ENCODE assay signal across 1 cellular context in genomic region chr17:42456223-42457106, GRCh38.
A peak's percentile ranks its signal among the peaks of the same experiment; 100 is the strongest.
TF ChIP-seq lines count a peak whose summit lies in the region.

No MANE protein-coding gene starts in this region.

TF ChIP-seq in K562, 482 proteins besides CTCF, POLR2A, EP300 and RAD21 (continued from another document and continues in another):
- TF ChIP-seq NKRF (IDR thresholded peaks at IDR 0.05; ENCODE audit: borderline replicate concordance) = peak; percentile 62; the same call in 1 of the 2 replicates
- TF ChIP-seq ZBTB8A (IDR thresholded peaks at IDR 0.05; ENCODE audit: partially characterized antibody) = no peak
- no peak for TF ChIP-seq YBX1 (IDR thresholded peaks at IDR 0.05)
- TF ChIP-seq HLTF (IDR thresholded peaks at IDR 0.05) = 0 out of 2 replicates have a peak, but pooled peaks have one; percentile 46
- TF ChIP-seq REST (CRISPR knock-in tag; IDR thresholded peaks at IDR 0.05; ENCODE audit: low read depth) = no peak
- no peak for TF ChIP-seq ZNF174 (CRISPR knock-in tag; IDR thresholded peaks at IDR 0.05)
- TF ChIP-seq TEAD1 (CRISPR knock-in tag; IDR thresholded peaks at IDR 0.05) = 0 out of 4 replicates have a peak, but pooled peaks of 1 of the 2 experiments have one; percentile 5
- no peak for TF ChIP-seq ZNF316 (IDR thresholded peaks at IDR 0.05)
- TF ChIP-seq STAT5B (CRISPR knock-in tag; IDR thresholded peaks at IDR 0.05) = no peak
- TF ChIP-seq SRF (CRISPR knock-in tag; IDR thresholded peaks at IDR 0.05) = no peak
- peak; percentile 34; the same call in 1 of the 2 replicates for TF ChIP-seq CC2D1A (IDR thresholded peaks at IDR 0.05)
- TF ChIP-seq YY1 (IDR thresholded peaks at IDR 0.05; ENCODE audit: borderline replicate concordance in 1 of 3, control insufficient read depth in 1 of 3, extremely low read depth in 1 of 3, insufficient read depth in 3 of 3, insufficient read length in 1 of 3, insufficient replicate concordance in 2 of 3, low read depth in 1 of 3, low read length in 2 of 3) = no peak
- TF ChIP-seq HINFP (tag; conservative IDR thresholded peaks at IDR 0.05; ENCODE audit: low read depth) = no peak
- no peak for TF ChIP-seq SIN3A (IDR thresholded peaks at IDR 0.05; ENCODE audit: borderline replicate concordance in 2 of 2, control insufficient read depth in 1 of 2, low read depth in 2 of 2, low read length in 2 of 2)
- no peak for TF ChIP-seq RHOXF2B (CRISPR knock-in tag; conservative IDR thresholded peaks at IDR 0.05)
- no peak for TF ChIP-seq MIER1 (IDR thresholded peaks at IDR 0.05; ENCODE audit: low read depth)
- TF ChIP-seq HNRNPL (IDR thresholded peaks at IDR 0.05; ENCODE audit: low read depth, low read length) = no peak
- no peak for TF ChIP-seq ZBTB17 (CRISPR knock-in tag; IDR thresholded peaks at IDR 0.05)
- TF ChIP-seq ZBTB26 (CRISPR knock-in tag; IDR thresholded peaks at IDR 0.05) = no peak
- TF ChIP-seq PBX2 (CRISPR knock-in tag; IDR thresholded peaks at IDR 0.05; ENCODE audit: low read depth) = no peak
- TF ChIP-seq PBX2 (tag; conservative IDR thresholded peaks at IDR 0.05; ENCODE audit: low read depth) = peak; percentile 81
- TF ChIP-seq FOXK1 (CRISPR knock-in tag; IDR thresholded peaks at IDR 0.05; ENCODE audit: borderline replicate concordance) = no peak
- TF ChIP-seq FOXK2 (conservative IDR thresholded peaks at IDR 0.05 in 1 of 2, IDR thresholded peaks at IDR 0.05 in 1 of 2; ENCODE audit: low read depth in 2 of 2) = peak; percentile 86 to 96
- TF ChIP-seq NFE2 (IDR thresholded peaks at IDR 0.05; ENCODE audit: low read depth) = no peak
- no peak for TF ChIP-seq SFPQ (IDR thresholded peaks at IDR 0.05; ENCODE audit: low read depth, low read length)
- peak; percentile 95 for TF ChIP-seq ARID1B (IDR thresholded peaks at IDR 0.05)
- no peak for TF ChIP-seq ZBTB33 (CRISPR knock-in tag; IDR thresholded peaks at IDR 0.05)
- no peak for TF ChIP-seq DIDO1 (tag; IDR thresholded peaks at IDR 0.05; ENCODE audit: low read depth)
- TF ChIP-seq NFYB (IDR thresholded peaks at IDR 0.05; ENCODE audit: extremely low read depth, insufficient read length) = no peak
- TF ChIP-seq NR4A1 (CRISPR knock-in tag; IDR thresholded peaks at IDR 0.05) = no peak
- no peak for TF ChIP-seq NR4A1 (tag; IDR thresholded peaks at IDR 0.05)
- TF ChIP-seq RBM17 (IDR thresholded peaks at IDR 0.05; ENCODE audit: borderline replicate concordance, low read depth, low read length) = no peak
- no peak for TF ChIP-seq ZSCAN29 (IDR thresholded peaks at IDR 0.05)
- no peak for TF ChIP-seq ZNF507 (tag; conservative IDR thresholded peaks at IDR 0.05)
- 0 out of 4 replicates have a peak, but pooled peaks of 1 of the 2 experiments have one; percentile 53 for TF ChIP-seq MCM7 (IDR thresholded peaks at IDR 0.05)
- TF ChIP-seq HDAC8 (tag; IDR thresholded peaks at IDR 0.05) = no peak
- TF ChIP-seq TEAD4 (IDR thresholded peaks at IDR 0.05; ENCODE audit: low read length) = peak; percentile 93
- no peak for TF ChIP-seq TEAD4 (CRISPR knock-in tag; IDR thresholded peaks at IDR 0.05; ENCODE audit: borderline replicate concordance)
- TF ChIP-seq TCFL5 (CRISPR knock-in tag; conservative IDR thresholded peaks at IDR 0.05) = no peak
- no peak for TF ChIP-seq SNIP1 (IDR thresholded peaks at IDR 0.05; ENCODE audit: low read depth)
- no peak for TF ChIP-seq CAMTA2 (CRISPR knock-in tag; conservative IDR thresholded peaks at IDR 0.05)
- TF ChIP-seq ZNF146 (CRISPR knock-in tag; IDR thresholded peaks at IDR 0.05; ENCODE audit: unreplicated experiment) = no peak
- TF ChIP-seq CCAR2 (IDR thresholded peaks at IDR 0.05; ENCODE audit: low read depth, low read length) = no peak
- peak; percentile 72 to 83; a peak in 3 of 4 replicates for TF ChIP-seq MLLT1 (IDR thresholded peaks at IDR 0.05)
- no peak for TF ChIP-seq ID3 (CRISPR knock-in tag; IDR thresholded peaks at IDR 0.05)
- 0 out of 2 replicates have a peak, but pooled peaks have one; percentile 51 for TF ChIP-seq ID3 (tag; IDR thresholded peaks at IDR 0.05)
- no peak for TF ChIP-seq MYC (IDR thresholded peaks at IDR 0.05; ENCODE audit: low read depth, low read length)
- TF ChIP-seq MYC (CRISPR knock-in tag; IDR thresholded peaks at IDR 0.05; ENCODE audit: borderline replicate concordance, low read depth) = no peak
- peak; percentile 71 for TF ChIP-seq BCOR (IDR thresholded peaks at IDR 0.05)
- TF ChIP-seq ZNF778 (CRISPR knock-in tag; IDR thresholded peaks at IDR 0.05) = no peak
- TF ChIP-seq POLR3G (IDR thresholded peaks at IDR 0.05; ENCODE audit: extremely low read depth, insufficient read length, insufficient replicate concordance) = no peak
